ENCODE assay signal across 1 cellular context in the genomic region with DNA sequence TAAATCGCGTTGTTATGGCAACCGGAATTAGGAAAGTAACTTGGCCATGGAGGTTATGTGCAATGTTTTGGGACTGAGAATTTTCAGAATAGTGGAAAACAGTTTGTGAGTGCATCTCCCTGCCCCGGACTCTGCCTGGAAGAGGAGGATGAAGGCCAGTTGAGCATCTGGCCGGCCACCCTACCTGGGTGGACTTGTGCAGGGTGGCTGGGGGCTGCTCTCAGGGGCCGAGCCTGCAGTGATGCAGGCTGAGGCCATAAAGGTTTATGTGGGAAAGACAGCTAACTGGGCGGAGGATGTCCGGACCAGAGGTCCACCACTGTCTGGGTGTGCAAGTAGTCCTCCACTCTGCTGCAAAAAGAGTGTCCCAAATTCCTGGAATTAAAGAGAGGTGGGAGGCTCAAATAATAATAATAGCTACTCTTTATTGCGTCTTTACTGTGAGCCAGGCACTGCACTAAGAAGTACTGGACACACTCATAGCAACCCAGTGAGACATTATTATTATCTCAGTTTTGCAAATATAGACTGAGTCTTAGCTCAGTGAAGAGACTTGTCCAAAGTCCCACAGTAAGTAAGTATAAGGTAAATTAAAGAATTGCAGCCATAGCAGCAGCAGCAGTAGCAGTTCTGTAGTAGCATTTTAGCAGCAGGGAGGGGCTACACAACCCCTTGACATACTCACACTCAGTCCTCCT.
TF ChIP-seq lines count a peak whose summit lies in the region.

No MANE protein-coding gene starts in this region.

TF ChIP-seq in GM23338, 12 proteins besides CTCF, POLR2A, EP300 and RAD21 (continued from another document):
- TF ChIP-seq, protein P1, sequence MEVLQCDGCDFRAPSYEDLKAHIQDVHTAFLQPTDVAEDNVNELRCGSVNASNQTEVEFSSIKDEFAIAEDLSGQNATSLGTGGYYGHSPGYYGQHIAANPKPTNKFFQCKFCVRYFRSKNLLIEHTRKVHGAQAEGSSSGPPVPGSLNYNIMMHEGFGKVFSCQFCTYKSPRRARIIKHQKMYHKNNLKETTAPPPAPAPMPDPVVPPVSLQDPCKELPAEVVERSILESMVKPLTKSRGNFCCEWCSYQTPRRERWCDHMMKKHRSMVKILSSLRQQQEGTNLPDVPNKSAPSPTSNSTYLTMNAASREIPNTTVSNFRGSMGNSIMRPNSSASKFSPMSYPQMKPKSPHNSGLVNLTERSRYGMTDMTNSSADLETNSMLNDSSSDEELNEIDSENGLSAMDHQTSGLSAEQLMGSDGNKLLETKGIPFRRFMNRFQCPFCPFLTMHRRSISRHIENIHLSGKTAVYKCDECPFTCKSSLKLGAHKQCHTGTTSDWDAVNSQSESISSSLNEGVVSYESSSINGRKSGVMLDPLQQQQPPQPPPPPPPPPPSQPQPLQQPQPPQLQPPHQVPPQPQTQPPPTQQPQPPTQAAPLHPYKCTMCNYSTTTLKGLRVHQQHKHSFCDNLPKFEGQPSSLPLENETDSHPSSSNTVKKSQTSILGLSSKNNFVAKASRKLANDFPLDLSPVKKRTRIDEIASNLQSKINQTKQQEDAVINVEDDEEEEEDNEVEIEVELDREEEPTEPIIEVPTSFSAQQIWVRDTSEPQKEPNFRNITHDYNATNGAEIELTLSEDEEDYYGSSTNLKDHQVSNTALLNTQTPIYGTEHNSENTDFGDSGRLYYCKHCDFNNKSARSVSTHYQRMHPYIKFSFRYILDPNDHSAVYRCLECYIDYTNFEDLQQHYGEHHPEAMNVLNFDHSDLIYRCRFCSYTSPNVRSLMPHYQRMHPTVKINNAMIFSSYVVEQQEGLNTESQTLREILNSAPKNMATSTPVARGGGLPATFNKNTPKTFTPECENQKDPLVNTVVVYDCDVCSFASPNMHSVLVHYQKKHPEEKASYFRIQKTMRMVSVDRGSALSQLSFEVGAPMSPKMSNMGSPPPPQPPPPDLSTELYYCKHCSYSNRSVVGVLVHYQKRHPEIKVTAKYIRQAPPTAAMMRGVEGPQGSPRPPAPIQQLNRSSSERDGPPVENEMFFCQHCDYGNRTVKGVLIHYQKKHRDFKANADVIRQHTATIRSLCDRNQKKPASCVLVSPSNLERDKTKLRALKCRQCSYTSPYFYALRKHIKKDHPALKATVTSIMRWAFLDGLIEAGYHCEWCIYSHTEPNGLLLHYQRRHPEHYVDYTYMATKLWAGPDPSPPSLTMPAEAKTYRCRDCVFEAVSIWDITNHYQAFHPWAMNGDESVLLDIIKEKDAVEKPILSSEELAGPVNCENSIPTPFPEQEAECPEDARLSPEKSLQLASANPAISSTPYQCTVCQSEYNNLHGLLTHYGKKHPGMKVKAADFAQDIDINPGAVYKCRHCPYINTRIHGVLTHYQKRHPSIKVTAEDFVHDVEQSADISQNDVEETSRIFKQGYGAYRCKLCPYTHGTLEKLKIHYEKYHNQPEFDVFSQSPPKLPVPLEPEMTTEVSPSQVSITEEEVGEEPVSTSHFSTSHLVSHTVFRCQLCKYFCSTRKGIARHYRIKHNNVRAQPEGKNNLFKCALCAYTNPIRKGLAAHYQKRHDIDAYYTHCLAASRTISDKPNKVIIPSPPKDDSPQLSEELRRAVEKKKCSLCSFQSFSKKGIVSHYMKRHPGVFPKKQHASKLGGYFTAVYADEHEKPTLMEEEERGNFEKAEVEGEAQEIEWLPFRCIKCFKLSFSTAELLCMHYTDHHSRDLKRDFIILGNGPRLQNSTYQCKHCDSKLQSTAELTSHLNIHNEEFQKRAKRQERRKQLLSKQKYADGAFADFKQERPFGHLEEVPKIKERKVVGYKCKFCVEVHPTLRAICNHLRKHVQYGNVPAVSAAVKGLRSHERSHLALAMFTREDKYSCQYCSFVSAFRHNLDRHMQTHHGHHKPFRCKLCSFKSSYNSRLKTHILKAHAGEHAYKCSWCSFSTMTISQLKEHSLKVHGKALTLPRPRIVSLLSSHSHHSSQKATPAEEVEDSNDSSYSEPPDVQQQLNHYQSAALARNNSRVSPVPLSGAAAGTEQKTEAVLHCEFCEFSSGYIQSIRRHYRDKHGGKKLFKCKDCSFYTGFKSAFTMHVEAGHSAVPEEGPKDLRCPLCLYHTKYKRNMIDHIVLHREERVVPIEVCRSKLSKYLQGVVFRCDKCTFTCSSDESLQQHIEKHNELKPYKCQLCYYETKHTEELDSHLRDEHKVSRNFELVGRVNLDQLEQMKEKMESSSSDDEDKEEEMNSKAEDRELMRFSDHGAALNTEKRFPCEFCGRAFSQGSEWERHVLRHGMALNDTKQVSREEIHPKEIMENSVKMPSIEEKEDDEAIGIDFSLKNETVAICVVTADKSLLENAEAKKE (CRISPR knock-in tag; IDR thresholded peaks at IDR 0.05) = no peak
TF ChIP-seq in GM23338: peak in this region for 0.
